In genomic region chr6:88867841-88868558, GRCh38 we compare ENCODE assay signal across 13 cellular contexts.
DNase-seq lines count a peak whose midpoint lies in the region; ATAC-seq, FAIRE-seq and TF ChIP-seq lines count a peak whose summit lies in the region.
"Had no signal": no experiment of that assay in that cellular context is flagged by ENCODE, and none has a peak within 500 bp of the region (broad histone marks: within the 10 kb centered on the region; RNA-seq: fewer than 3 reads in every experiment).

No MANE protein-coding gene starts in this region.

- H3K27me3 Mint-ChIP-seq in GM23338 (ENCODE audit: insufficient read depth, low read depth, poor library complexity) (peaks cover 2% of the 10 kb centered on the region), osteocyte (ENCODE audit: unreplicated experiment) (no peaks in the 10 kb centered on the region)
- H3K27me3 Mint-ChIP-seq: CD4-positive, alpha-beta memory T cell had no signal

- no peak overlapping the region for H3K27ac ChIP-seq in GM23338 (ENCODE audit: low read depth)
- H3K27ac ChIP-seq in endothelial cell of umbilical vein (ENCODE audit: insufficient read depth, low read depth, low read length) = peak overlapping the region; percentile 38
- H3K27ac ChIP-seq in hepatocyte = no peak overlapping the region
- H3K27ac ChIP-seq: heart left ventricle had no signal

- no peak; the same call in 2 of the 3 replicates for ATAC-seq in GM23338
- no peak for ATAC-seq in GM19328 (IDR thresholded peaks at IDR 0.05; ENCODE audit: unreplicated experiment)
- ATAC-seq: heart left ventricle had no signal

- no peak overlapping the region for H3K9ac ChIP-seq in endothelial cell of umbilical vein (replicated peaks; ENCODE audit: extremely low read depth, insufficient read depth, low read length)

- 66% methylated on average over 2 of the region's 2 CpGs for WGBS in hepatocyte (ENCODE audit: low lambda C conversion rate, missing lambda C conversion rate)

- TF ChIP-seq CTCF in GM23338 (conservative IDR thresholded peaks at IDR 0.05; ENCODE audit: low read depth in 2 of 2) = no peak
- TF ChIP-seq CTCF in endothelial cell of umbilical vein (IDR thresholded peaks at IDR 0.05; ENCODE audit: extremely low read depth in 1 of 2, insufficient read depth in 1 of 2, low read depth in 1 of 2, low read length in 2 of 2) = no peak
- no peak for TF ChIP-seq CTCF in osteocyte (IDR thresholded peaks at IDR 0.05)
- TF ChIP-seq CTCF in hepatocyte (IDR thresholded peaks at IDR 0.05; ENCODE audit: poor library complexity) = no peak

- H3K4me3 Mint-ChIP-seq in GM23338 = no peak overlapping the region
- H3K4me3 Mint-ChIP-seq in osteocyte (ENCODE audit: unreplicated experiment) = no peak overlapping the region
- H3K4me3 Mint-ChIP-seq: CD4-positive, alpha-beta memory T cell had no signal

- H3F3A ChIP-seq in GM23338 (replicated peaks; ENCODE audit: low read depth) = no peaks in the 10 kb centered on the region

- no TSS peak for BruUV-seq in endothelial cell of umbilical vein (replicated peaks; lab: Mats Ljungman, UMichigan)

- H3K9me3 Mint-ChIP-seq in GM23338 = no peaks in the 10 kb centered on the region
- no peaks in the 10 kb centered on the region for H3K9me3 Mint-ChIP-seq in osteocyte (ENCODE audit: unreplicated experiment)
- H3K9me3 Mint-ChIP-seq: CD4-positive, alpha-beta memory T cell had no signal

- POLR2A ChIA-PET in endothelial cell of umbilical vein (lab: Charles Lee) = no interaction called here

- H2AFZ ChIP-seq in GM23338 (no peak overlapping the region), endothelial cell of umbilical vein (ENCODE audit: low read depth, low read length) (no peak overlapping the region), hepatocyte (no peak overlapping the region)

- H4K20me1 ChIP-seq in GM23338 (replicated peaks; ENCODE audit: insufficient read depth) = 0 out of 2 replicates have a peak, but pooled peaks cover 2% of the 10 kb centered on the region
- no peaks in the 10 kb centered on the region for H4K20me1 ChIP-seq in endothelial cell of umbilical vein (replicated peaks; ENCODE audit: control insufficient read depth, extremely low read depth, insufficient read depth, low read length)
- H4K20me1 ChIP-seq in hepatocyte (ENCODE audit: insufficient read depth, poor library complexity, severe bottlenecking) = no peaks in the 10 kb centered on the region

- H3K4me3 ChIP-seq in GM23338 (no peak overlapping the region), endothelial cell of umbilical vein (replicated peaks in 1 of 3; ENCODE audit: insufficient read depth in 1 of 3, low read depth in 1 of 3, low read length in 3 of 3) (no peak overlapping the region), hepatocyte (no peak overlapping the region)
- H3K4me3 ChIP-seq: heart left ventricle, smooth muscle cell had no signal

- FAIRE-seq in endothelial cell of umbilical vein (lab: Jason Lieb, UNC) = no peak

- H3K9me2 ChIP-seq in GM23338 (ENCODE audit: insufficient read depth) (no peaks in the 10 kb centered on the region), hepatocyte (replicated peaks; ENCODE audit: insufficient read depth) (no peaks in the 10 kb centered on the region)

- H3K27me3 ChIP-seq in GM23338 (ENCODE audit: insufficient read depth) (no peaks in the 10 kb centered on the region), endothelial cell of umbilical vein (ENCODE audit: control insufficient read depth in 2 of 2, insufficient read depth in 2 of 2, low read length in 2 of 2) (no peaks in the 10 kb centered on the region), hepatocyte (no peaks in the 10 kb centered on the region)
- H3K27me3 ChIP-seq: heart left ventricle had no signal

- TF ChIP-seq POLR2A in endothelial cell of umbilical vein (IDR thresholded peaks at IDR 0.05; ENCODE audit: low read depth, low read length) = no peak

- H3K27ac Mint-ChIP-seq in GM23338 (peak overlapping the region; percentile 60; the same call in 1 of the 2 replicates), osteocyte (ENCODE audit: unreplicated experiment) (peak overlapping the region; percentile 81)

- dilution Hi-C loops in endothelial cell of umbilical vein (cut with MboI; ENCODE audit: extremely low pct_ligation_motif_present, low sequenced_read_pairs) = no loop called here

- intact Hi-C loops in endothelial cell of umbilical vein (cut with micrococcal nuclease) = no loop called here

- H3K36me3 ChIP-seq in GM23338 (ENCODE audit: insufficient read depth) = no peaks in the 10 kb centered on the region
- H3K36me3 ChIP-seq in endothelial cell of umbilical vein (ENCODE audit: control insufficient read depth in 2 of 2, extremely low read depth in 1 of 2, insufficient read depth in 2 of 2, low read length in 2 of 2) = no peaks in the 10 kb centered on the region
- no peaks in the 10 kb centered on the region for H3K36me3 ChIP-seq in hepatocyte (replicated peaks; ENCODE audit: insufficient read depth, low read depth)
- H3K36me3 ChIP-seq: heart left ventricle had no signal

- H3K9me1 ChIP-seq in endothelial cell of umbilical vein (replicated peaks; ENCODE audit: control insufficient read depth, extremely low read depth, insufficient read depth, low read length) = no peaks in the 10 kb centered on the region

- H3K9me3 ChIP-seq in endothelial cell of umbilical vein (replicated peaks; ENCODE audit: control insufficient read depth, insufficient read depth, low read length) (no peaks in the 10 kb centered on the region), hepatocyte (ENCODE audit: low read depth) (no peaks in the 10 kb centered on the region)
- H3K9me3 ChIP-seq: heart left ventricle had no signal

- DNase-seq in GM23338 (ENCODE audit: low spot score) (no peak), NCI-H69 (lab: John Stamatoyannopoulos, UW) (peak; percentile 25), endothelial cell of umbilical vein (ENCODE audit: low read depth, low spot score) (peak; percentile 50), osteocyte (ENCODE audit: extremely low spot score, unreplicated experiment) (no peak), hepatocyte (ENCODE audit: low spot score) (no peak), NCI-H526 treated with DMSO at 0.1 percent for 48 hours (lab: John Stamatoyannopoulos, UW) (no peak), NCI-H1436 (lab: John Stamatoyannopoulos, UW) (no peak)
- DNase-seq: activated CD4-positive, alpha-beta T cell treated with anti-CD3 and anti-CD28 coated beads for 1 hour; CD4-positive, alpha-beta memory T cell; effector memory CD4-positive, alpha-beta T cell; heart left ventricle had no signal

- H3K79me2 ChIP-seq in GM23338 (replicated peaks; ENCODE audit: insufficient read depth) (no peaks in the 10 kb centered on the region), endothelial cell of umbilical vein (ENCODE audit: control insufficient read depth, insufficient read depth, low read length) (no peaks in the 10 kb centered on the region), hepatocyte (no peaks in the 10 kb centered on the region)

- CTCF ChIA-PET in endothelial cell of umbilical vein (lab: Charles Lee) = interaction anchor here (0.9 to 7.3 kb wide), 11 partner anchors 9 to 1729 kb away, joined by 3 to 152 read pairs (median 4); no protein-coding TSS in a partner anchor

- H3K36me3 Mint-ChIP-seq in GM23338 (ENCODE audit: low read depth) = no peaks in the 10 kb centered on the region
- H3K36me3 Mint-ChIP-seq in osteocyte (ENCODE audit: unreplicated experiment) = no peaks in the 10 kb centered on the region

- peaks cover 3% of the 10 kb centered on the region; the same call in 1 of the 3 replicates for H3K4me1 Mint-ChIP-seq in GM23338
- H3K4me1 Mint-ChIP-seq in osteocyte (ENCODE audit: unreplicated experiment) = peaks cover 30% of the 10 kb centered on the region

- H3K4me2 ChIP-seq in GM23338 (no peak overlapping the region), endothelial cell of umbilical vein (ENCODE audit: insufficient read depth, low read length) (peak overlapping the region; percentile 31), hepatocyte (no peak overlapping the region)
- H3K4me2 ChIP-seq: smooth muscle cell had no signal

- H3K4me1 ChIP-seq in GM23338 (ENCODE audit: insufficient read depth) (no peaks in the 10 kb centered on the region), endothelial cell of umbilical vein (ENCODE audit: control insufficient read depth, extremely low read depth, insufficient read depth, low read length) (peaks cover 23% of the 10 kb centered on the region), hepatocyte (ENCODE audit: insufficient read depth) (peaks cover 7% of the 10 kb centered on the region)

TF ChIP-seq in GM23338, 12 proteins besides CTCF, POLR2A, EP300 and RAD21 (continues in another document):
- no peak for TF ChIP-seq ZNF114 (CRISPR knock-in tag; IDR thresholded peaks at IDR 0.05)
- no peak for TF ChIP-seq EZH2phosphoT487 (IDR thresholded peaks at IDR 0.05; ENCODE audit: unreplicated experiment)
- TF ChIP-seq, protein P1, sequence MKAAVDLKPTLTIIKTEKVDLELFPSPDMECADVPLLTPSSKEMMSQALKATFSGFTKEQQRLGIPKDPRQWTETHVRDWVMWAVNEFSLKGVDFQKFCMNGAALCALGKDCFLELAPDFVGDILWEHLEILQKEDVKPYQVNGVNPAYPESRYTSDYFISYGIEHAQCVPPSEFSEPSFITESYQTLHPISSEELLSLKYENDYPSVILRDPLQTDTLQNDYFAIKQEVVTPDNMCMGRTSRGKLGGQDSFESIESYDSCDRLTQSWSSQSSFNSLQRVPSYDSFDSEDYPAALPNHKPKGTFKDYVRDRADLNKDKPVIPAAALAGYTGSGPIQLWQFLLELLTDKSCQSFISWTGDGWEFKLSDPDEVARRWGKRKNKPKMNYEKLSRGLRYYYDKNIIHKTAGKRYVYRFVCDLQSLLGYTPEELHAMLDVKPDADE (IDR thresholded peaks at IDR 0.05) = no peak

TF ChIP-seq in endothelial cell of umbilical vein, 7 proteins besides CTCF, POLR2A, EP300 and RAD21:
- TF ChIP-seq FOS (IDR thresholded peaks at IDR 0.05; ENCODE audit: borderline replicate concordance, insufficient read depth, low read length) (no peak), GATA2 (IDR thresholded peaks at IDR 0.05; ENCODE audit: insufficient read depth, insufficient read length, low read depth, low read length) (no peak), EZH2 (IDR thresholded peaks at IDR 0.05; ENCODE audit: borderline replicate concordance, low read depth, low read length, severe bottlenecking) (no peak), POLR2AphosphoS5 (IDR thresholded peaks at IDR 0.05; ENCODE audit: insufficient read depth, low read depth, low read length) (no peak), MAX (IDR thresholded peaks at IDR 0.05; ENCODE audit: insufficient read depth, insufficient read length) (no peak), MYC (IDR thresholded peaks at IDR 0.05; ENCODE audit: low read depth, low read length) (no peak), JUN (IDR thresholded peaks at IDR 0.05; ENCODE audit: borderline replicate concordance, insufficient read depth, insufficient read length, low read depth) (no peak)
TF ChIP-seq in endothelial cell of umbilical vein: peak in this region for 0.

Comparison
In these comparisons a context has a peak if more than half of its experiments do, and no peak if none do; other contexts are left out.
1. DNase-seq: peak in NCI-H69 (single experiment) and endothelial cell of umbilical vein (single experiment); none in GM23338 (single experiment), osteocyte (single experiment), hepatocyte (single experiment), NCI-H526 treated with DMSO at 0.1 percent for 48 hours (single experiment) and NCI-H1436 (single experiment).